Comparison of ENCODE assay signal across 1 cellular context in genomic region chr5:156826150-156826549, GRCh38.
TF ChIP-seq lines count a peak whose summit lies in the region.

No MANE protein-coding gene starts in this region.

TF ChIP-seq in GM12878, 131 proteins besides CTCF, POLR2A, EP300 and RAD21 (continued from another document):
- TF ChIP-seq RELB (IDR thresholded peaks at IDR 0.05; ENCODE audit: low read depth) (peak; percentile 81), IKZF1 (conservative IDR thresholded peaks at IDR 0.05) (peak; percentile 92), JUND (IDR thresholded peaks at IDR 0.05; ENCODE audit: low read depth, low read length) (no peak)
- TF ChIP-seq, protein P1, sequence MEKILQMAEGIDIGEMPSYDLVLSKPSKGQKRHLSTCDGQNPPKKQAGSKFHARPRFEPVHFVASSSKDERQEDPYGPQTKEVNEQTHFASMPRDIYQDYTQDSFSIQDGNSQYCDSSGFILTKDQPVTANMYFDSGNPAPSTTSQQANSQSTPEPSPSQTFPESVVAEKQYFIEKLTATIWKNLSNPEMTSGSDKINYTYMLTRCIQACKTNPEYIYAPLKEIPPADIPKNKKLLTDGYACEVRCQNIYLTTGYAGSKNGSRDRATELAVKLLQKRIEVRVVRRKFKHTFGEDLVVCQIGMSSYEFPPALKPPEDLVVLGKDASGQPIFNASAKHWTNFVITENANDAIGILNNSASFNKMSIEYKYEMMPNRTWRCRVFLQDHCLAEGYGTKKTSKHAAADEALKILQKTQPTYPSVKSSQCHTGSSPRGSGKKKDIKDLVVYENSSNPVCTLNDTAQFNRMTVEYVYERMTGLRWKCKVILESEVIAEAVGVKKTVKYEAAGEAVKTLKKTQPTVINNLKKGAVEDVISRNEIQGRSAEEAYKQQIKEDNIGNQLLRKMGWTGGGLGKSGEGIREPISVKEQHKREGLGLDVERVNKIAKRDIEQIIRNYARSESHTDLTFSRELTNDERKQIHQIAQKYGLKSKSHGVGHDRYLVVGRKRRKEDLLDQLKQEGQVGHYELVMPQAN (conservative IDR thresholded peaks at IDR 0.05) = no peak
